Comparison of ENCODE assay signal across 8 cellular contexts in genomic region chr1:70034403-70034802, GRCh38.
DNase-seq lines count a peak whose midpoint lies in the region; ATAC-seq and TF ChIP-seq lines count a peak whose summit lies in the region.

No MANE protein-coding gene starts in this region.

- peak; percentile 8 for DNase-seq in AG09309 (ENCODE audit: low read depth)
- DNase-seq in LHCN-M2 (ENCODE audit: low read depth): peak; percentile 81
- peak; percentile 78 for DNase-seq in OCI-M1 (lab: John Stamatoyannopoulos, UW)
- DNase-seq in fibroblast of the aortic adventitia (ENCODE audit: low read depth): peak; percentile 53
- DNase-seq in stimulated activated CD4-positive, alpha-beta T cell treated with anti-CD3 and anti-CD28 coated beads, Interleukin-4, amount 100 ng/mL, for 4 hours: no peak
- no peak for DNase-seq in NAMALWA (ENCODE audit: low spot score)

- no peak for ATAC-seq in GM21528 (IDR thresholded peaks at IDR 0.05; ENCODE audit: low FRiP score, unreplicated experiment)
- ATAC-seq in HG02759 (IDR thresholded peaks at IDR 0.05; ENCODE audit: unreplicated experiment): no peak

- no peak overlapping the region for H3K4me3 ChIP-seq in AG09309 (ENCODE audit: control insufficient read depth, low read depth, low read length)
- no peak overlapping the region for H3K4me3 ChIP-seq in fibroblast of the aortic adventitia (ENCODE audit: low read depth, low read length)

- TF ChIP-seq CTCF in AG09309 (IDR thresholded peaks at IDR 0.05; ENCODE audit: control insufficient read depth, insufficient read depth, low read depth, low read length, missing control alignments) (peak; percentile 55), fibroblast of the aortic adventitia (IDR thresholded peaks at IDR 0.05; ENCODE audit: insufficient read depth, low read length) (peak; percentile 32)

Comparison
In these comparisons a context has a peak if more than half of its experiments do, and no peak if none do; other contexts are left out.
1. DNase-seq: peak in AG09309 (single experiment), LHCN-M2 (single experiment), OCI-M1 (single experiment) and fibroblast of the aortic adventitia (single experiment); none in stimulated activated CD4-positive, alpha-beta T cell treated with anti-CD3 and anti-CD28 coated beads, Interleukin-4, amount 100 ng/mL, for 4 hours (0 of 2) and NAMALWA (single experiment).